1 cellular context compared by ENCODE assay signal in the genomic region with DNA sequence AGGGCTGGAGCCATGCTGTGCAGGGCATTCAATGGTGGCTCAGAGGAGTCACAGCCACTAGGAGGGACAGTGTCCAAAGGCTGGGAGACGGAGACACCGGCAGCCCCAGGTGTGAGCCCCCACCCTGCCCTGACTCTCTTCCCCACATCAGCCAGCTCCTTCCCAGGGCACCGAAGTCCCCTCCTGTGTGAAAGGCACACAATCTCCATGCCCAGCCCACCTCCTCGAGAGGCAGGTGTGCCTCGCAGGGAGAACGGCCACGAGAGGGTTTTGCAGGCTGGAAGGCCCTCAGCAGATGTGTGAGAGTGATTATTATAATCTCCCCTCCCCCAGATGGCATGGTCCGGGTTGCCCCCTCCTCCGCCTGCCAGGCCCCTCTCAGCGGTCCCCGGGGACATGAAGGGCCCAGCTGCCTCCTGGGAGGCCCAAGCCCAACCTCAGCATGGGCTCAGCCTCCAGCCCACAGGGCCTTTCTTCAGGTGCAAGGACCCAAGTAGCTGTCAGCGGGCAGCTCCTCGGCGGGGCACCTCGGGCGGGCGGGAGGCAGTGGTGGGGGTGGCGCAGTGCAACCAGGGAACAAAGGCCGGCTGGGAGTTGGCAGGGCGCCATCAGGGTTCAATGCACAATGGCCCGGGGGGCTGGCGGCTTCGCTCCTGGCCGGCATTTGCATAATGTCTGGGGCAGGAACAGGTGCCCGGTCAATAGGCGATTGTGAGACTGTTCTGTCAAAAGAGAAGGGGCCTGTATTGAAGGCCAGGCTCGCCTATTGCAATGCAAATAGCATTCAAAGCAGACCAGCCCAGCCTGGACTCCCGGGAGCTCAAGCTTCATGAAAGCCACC.
TF ChIP-seq lines count a peak whose summit lies in the region.

No MANE protein-coding gene starts in this region.

TF ChIP-seq in HepG2, 621 proteins besides CTCF, POLR2A, EP300 and RAD21 (continued from another document):
- TF ChIP-seq, protein P1, sequence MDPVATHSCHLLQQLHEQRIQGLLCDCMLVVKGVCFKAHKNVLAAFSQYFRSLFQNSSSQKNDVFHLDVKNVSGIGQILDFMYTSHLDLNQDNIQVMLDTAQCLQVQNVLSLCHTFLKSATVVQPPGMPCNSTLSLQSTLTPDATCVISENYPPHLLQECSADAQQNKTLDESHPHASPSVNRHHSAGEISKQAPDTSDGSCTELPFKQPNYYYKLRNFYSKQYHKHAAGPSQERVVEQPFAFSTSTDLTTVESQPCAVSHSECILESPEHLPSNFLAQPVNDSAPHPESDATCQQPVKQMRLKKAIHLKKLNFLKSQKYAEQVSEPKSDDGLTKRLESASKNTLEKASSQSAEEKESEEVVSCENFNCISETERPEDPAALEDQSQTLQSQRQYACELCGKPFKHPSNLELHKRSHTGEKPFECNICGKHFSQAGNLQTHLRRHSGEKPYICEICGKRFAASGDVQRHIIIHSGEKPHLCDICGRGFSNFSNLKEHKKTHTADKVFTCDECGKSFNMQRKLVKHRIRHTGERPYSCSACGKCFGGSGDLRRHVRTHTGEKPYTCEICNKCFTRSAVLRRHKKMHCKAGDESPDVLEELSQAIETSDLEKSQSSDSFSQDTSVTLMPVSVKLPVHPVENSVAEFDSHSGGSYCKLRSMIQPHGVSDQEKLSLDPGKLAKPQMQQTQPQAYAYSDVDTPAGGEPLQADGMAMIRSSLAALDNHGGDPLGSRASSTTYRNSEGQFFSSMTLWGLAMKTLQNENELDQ (CRISPR knock-in tag; IDR thresholded peaks at IDR 0.05; ENCODE audit: borderline replicate concordance): no peak
- TF ChIP-seq ZNF276 (CRISPR knock-in tag; IDR thresholded peaks at IDR 0.05; ENCODE audit: low read depth) (no peak), FOSL2 (CRISPR knock-in tag; IDR thresholded peaks at IDR 0.05) (no peak), ZSCAN20 (CRISPR knock-in tag; IDR thresholded peaks at IDR 0.05; ENCODE audit: borderline replicate concordance) (no peak), ZNF3 (CRISPR knock-in tag; IDR thresholded peaks at IDR 0.05) (no peak), XBP1 (CRISPR knock-in tag; IDR thresholded peaks at IDR 0.05) (no peak), ZNF770 (CRISPR knock-in tag; IDR thresholded peaks at IDR 0.05) (peak; percentile 46; the same call in 1 of the 2 replicates), ZNF225 (CRISPR knock-in tag; IDR thresholded peaks at IDR 0.05) (no peak), SRF (IDR thresholded peaks at IDR 0.05; ENCODE audit: low read depth, low read length) (no peak), RELA (CRISPR knock-in tag; IDR thresholded peaks at IDR 0.05) (no peak), CHCHD3 (CRISPR knock-in tag; IDR thresholded peaks at IDR 0.05) (no peak), CENPX (CRISPR knock-in tag; IDR thresholded peaks at IDR 0.05) (no peak), ZNF782 (CRISPR knock-in tag; IDR thresholded peaks at IDR 0.05; ENCODE audit: borderline replicate concordance) (no peak), NFE2 (CRISPR knock-in tag; IDR thresholded peaks at IDR 0.05) (no peak), JUN (CRISPR knock-in tag; IDR thresholded peaks at IDR 0.05) (no peak), ZNF839 (CRISPR knock-in tag; IDR thresholded peaks at IDR 0.05; ENCODE audit: borderline replicate concordance) (no peak), MAX (IDR thresholded peaks at IDR 0.05) (peak; percentile 26; the same call in 1 of the 2 replicates), SP140L (CRISPR knock-in tag; IDR thresholded peaks at IDR 0.05; ENCODE audit: borderline replicate concordance) (no peak), NRL (CRISPR knock-in tag; IDR thresholded peaks at IDR 0.05; ENCODE audit: borderline replicate concordance) (0 out of 2 replicates have a peak, but pooled peaks have one; percentile 12), SMARCC2 (IDR thresholded peaks at IDR 0.05) (no peak), RFXANK (CRISPR knock-in tag; IDR thresholded peaks at IDR 0.05) (no peak), ZNF687 (CRISPR knock-in tag; IDR thresholded peaks at IDR 0.05) (peak; percentile 61), CEBPB (IDR thresholded peaks at IDR 0.05; ENCODE audit: borderline replicate concordance, low read depth, low read length) (peak; percentile 31; the same call in 1 of the 2 replicates), MEIS2 (CRISPR knock-in tag; IDR thresholded peaks at IDR 0.05) (0 out of 2 replicates have a peak, but pooled peaks have one; percentile 17), NFKB2 (CRISPR knock-in tag; IDR thresholded peaks at IDR 0.05; ENCODE audit: borderline replicate concordance) (no peak), HNRNPL (IDR thresholded peaks at IDR 0.05; ENCODE audit: low read depth, low read length) (peak; percentile 98; the same call in 1 of the 2 replicates), KDM4B (CRISPR knock-in tag; IDR thresholded peaks at IDR 0.05) (no peak), SCMH1 (CRISPR knock-in tag; IDR thresholded peaks at IDR 0.05; ENCODE audit: borderline replicate concordance) (no peak), PAF1 (CRISPR knock-in tag; IDR thresholded peaks at IDR 0.05) (no peak), ETV6 (CRISPR knock-in tag; conservative IDR thresholded peaks at IDR 0.05) (no peak), RBM39 (IDR thresholded peaks at IDR 0.05; ENCODE audit: low read depth, low read length, poor library complexity, severe bottlenecking) (no peak), YY1 (IDR thresholded peaks at IDR 0.05; ENCODE audit: insufficient read depth, insufficient replicate concordance, low read depth, low read length) (peak; percentile 17), EHMT2 (IDR thresholded peaks at IDR 0.05; ENCODE audit: borderline replicate concordance, low read depth, low read length) (no peak), NR2F1 (CRISPR knock-in tag; IDR thresholded peaks at IDR 0.05) (no peak)
- TF ChIP-seq, protein P2, sequence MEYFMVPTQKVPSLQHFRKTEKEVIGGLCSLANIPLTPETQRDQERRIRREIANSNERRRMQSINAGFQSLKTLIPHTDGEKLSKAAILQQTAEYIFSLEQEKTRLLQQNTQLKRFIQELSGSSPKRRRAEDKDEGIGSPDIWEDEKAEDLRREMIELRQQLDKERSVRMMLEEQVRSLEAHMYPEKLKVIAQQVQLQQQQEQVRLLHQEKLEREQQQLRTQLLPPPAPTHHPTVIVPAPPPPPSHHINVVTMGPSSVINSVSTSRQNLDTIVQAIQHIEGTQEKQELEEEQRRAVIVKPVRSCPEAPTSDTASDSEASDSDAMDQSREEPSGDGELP (IDR thresholded peaks at IDR 0.05; ENCODE audit: borderline replicate concordance, low read depth): peak; percentile 48; the same call in 1 of the 2 replicates
- TF ChIP-seq, protein P3, sequence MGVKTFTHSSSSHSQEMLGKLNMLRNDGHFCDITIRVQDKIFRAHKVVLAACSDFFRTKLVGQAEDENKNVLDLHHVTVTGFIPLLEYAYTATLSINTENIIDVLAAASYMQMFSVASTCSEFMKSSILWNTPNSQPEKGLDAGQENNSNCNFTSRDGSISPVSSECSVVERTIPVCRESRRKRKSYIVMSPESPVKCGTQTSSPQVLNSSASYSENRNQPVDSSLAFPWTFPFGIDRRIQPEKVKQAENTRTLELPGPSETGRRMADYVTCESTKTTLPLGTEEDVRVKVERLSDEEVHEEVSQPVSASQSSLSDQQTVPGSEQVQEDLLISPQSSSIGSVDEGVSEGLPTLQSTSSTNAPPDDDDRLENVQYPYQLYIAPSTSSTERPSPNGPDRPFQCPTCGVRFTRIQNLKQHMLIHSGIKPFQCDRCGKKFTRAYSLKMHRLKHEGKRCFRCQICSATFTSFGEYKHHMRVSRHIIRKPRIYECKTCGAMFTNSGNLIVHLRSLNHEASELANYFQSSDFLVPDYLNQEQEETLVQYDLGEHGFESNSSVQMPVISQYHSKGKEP (CRISPR knock-in tag; IDR thresholded peaks at IDR 0.05): no peak
- TF ChIP-seq, protein P4, sequence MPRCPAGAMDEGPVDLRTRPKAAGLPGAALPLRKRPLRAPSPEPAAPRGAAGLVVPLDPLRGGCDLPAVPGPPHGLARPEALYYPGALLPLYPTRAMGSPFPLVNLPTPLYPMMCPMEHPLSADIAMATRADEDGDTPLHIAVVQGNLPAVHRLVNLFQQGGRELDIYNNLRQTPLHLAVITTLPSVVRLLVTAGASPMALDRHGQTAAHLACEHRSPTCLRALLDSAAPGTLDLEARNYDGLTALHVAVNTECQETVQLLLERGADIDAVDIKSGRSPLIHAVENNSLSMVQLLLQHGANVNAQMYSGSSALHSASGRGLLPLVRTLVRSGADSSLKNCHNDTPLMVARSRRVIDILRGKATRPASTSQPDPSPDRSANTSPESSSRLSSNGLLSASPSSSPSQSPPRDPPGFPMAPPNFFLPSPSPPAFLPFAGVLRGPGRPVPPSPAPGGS (CRISPR knock-in tag; IDR thresholded peaks at IDR 0.05): no peak
- TF ChIP-seq, protein P5, sequence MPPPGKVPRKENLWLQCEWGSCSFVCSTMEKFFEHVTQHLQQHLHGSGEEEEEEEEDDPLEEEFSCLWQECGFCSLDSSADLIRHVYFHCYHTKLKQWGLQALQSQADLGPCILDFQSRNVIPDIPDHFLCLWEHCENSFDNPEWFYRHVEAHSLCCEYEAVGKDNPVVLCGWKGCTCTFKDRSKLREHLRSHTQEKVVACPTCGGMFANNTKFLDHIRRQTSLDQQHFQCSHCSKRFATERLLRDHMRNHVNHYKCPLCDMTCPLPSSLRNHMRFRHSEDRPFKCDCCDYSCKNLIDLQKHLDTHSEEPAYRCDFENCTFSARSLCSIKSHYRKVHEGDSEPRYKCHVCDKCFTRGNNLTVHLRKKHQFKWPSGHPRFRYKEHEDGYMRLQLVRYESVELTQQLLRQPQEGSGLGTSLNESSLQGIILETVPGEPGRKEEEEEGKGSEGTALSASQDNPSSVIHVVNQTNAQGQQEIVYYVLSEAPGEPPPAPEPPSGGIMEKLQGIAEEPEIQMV (CRISPR knock-in tag; IDR thresholded peaks at IDR 0.05; ENCODE audit: low read depth): no peak
TF ChIP-seq in HepG2: peak in this region for 50.
